In genomic region chr2:153405196-153405595, GRCh38 we compare ENCODE assay signal across 15 cellular contexts.
"Had no signal": no experiment of that assay in that cellular context is flagged by ENCODE, and none has a peak within 500 bp of the region (broad histone marks: within the 10 kb centered on the region; RNA-seq: fewer than 3 reads in every experiment).

No MANE protein-coding gene starts in this region.

- H3K27ac ChIP-seq: ascending aorta, lower lobe of right lung, psoas muscle, sigmoid colon, thoracic aorta had no signal

- H3K27me3 ChIP-seq: ascending aorta, sigmoid colon had no signal

- H3K9me3 ChIP-seq: ascending aorta, lower lobe of right lung, psoas muscle, sigmoid colon, thoracic aorta had no signal

- H3K27ac Mint-ChIP-seq: activated naive CD4-positive, alpha-beta T cell treated with anti-CD3 and anti-CD28 coated beads for 36 hours; activated T-helper 17 cell treated with anti-CD3 and anti-CD28 coated beads, Interleukin-2, amount 50 U/mL, for 72 hours; mesothelial cell of epicardium; stimulated activated effector memory CD8-positive, alpha-beta T cell treated with anti-CD3 and anti-CD28 coated beads, Interleukin-12 subunit alpha, Interleukin-12 subunit beta, amount 100 ng/mL, for 72 hours had no signal

- ATAC-seq: activated T-helper 17 cell treated with anti-CD3 and anti-CD28 coated beads, Interleukin-2, amount 50 U/mL, for 72 hours; lower lobe of right lung; psoas muscle; stimulated activated effector memory CD8-positive, alpha-beta T cell treated with anti-CD3 and anti-CD28 coated beads, Interleukin-12 subunit alpha, Interleukin-12 subunit beta, amount 100 ng/mL, for 72 hours had no signal

- H3K4me3 Mint-ChIP-seq: activated naive CD4-positive, alpha-beta T cell treated with anti-CD3 and anti-CD28 coated beads for 36 hours; activated T-helper 17 cell treated with anti-CD3 and anti-CD28 coated beads, Interleukin-2, amount 50 U/mL, for 72 hours; stimulated activated effector memory CD8-positive, alpha-beta T cell treated with anti-CD3 and anti-CD28 coated beads, Interleukin-12 subunit alpha, Interleukin-12 subunit beta, amount 100 ng/mL, for 72 hours had no signal

- H3K36me3 ChIP-seq: ascending aorta, lower lobe of right lung, sigmoid colon, thoracic aorta had no signal

- DNase-seq: activated CD4-positive, alpha-beta T cell treated with anti-CD3 and anti-CD28 coated beads for 1 hour; activated CD4-positive, alpha-beta T cell treated with anti-CD3 and anti-CD28 coated beads, Interleukin-2, amount 50 U/mL, for 48 hours; activated naive CD4-positive, alpha-beta T cell treated with anti-CD3 and anti-CD28 coated beads for 36 hours; hippocampal formation; lower lobe of right lung; psoas muscle; sigmoid colon; stimulated activated CD4-positive, alpha-beta T cell treated with anti-CD3 and anti-CD28 coated beads, Interleukin-12 subunit alpha, Interleukin-12 subunit beta, amount 100 ng/mL, for 4 hours; stimulated activated CD4-positive, alpha-beta T cell treated with anti-CD3 and anti-CD28 coated beads, Interleukin-2, amount 100 ng/mL, for 24 hours; T-helper 9 cell had no signal

- H3K4me3 ChIP-seq: ascending aorta, lower lobe of right lung, psoas muscle, sigmoid colon, thoracic aorta had no signal

- H3K4me1 ChIP-seq: ascending aorta, lower lobe of right lung, psoas muscle, sigmoid colon had no signal

- H3K36me3 Mint-ChIP-seq: mesothelial cell of epicardium; stimulated activated effector memory CD8-positive, alpha-beta T cell treated with anti-CD3 and anti-CD28 coated beads, Interleukin-12 subunit alpha, Interleukin-12 subunit beta, amount 100 ng/mL, for 72 hours had no signal

- H3K9me3 Mint-ChIP-seq: activated naive CD4-positive, alpha-beta T cell treated with anti-CD3 and anti-CD28 coated beads for 36 hours; activated T-helper 17 cell treated with anti-CD3 and anti-CD28 coated beads, Interleukin-2, amount 50 U/mL, for 72 hours; mesothelial cell of epicardium; stimulated activated effector memory CD8-positive, alpha-beta T cell treated with anti-CD3 and anti-CD28 coated beads, Interleukin-12 subunit alpha, Interleukin-12 subunit beta, amount 100 ng/mL, for 72 hours had no signal

- H3K4me1 Mint-ChIP-seq: activated T-helper 17 cell treated with anti-CD3 and anti-CD28 coated beads, Interleukin-2, amount 50 U/mL, for 72 hours; stimulated activated effector memory CD8-positive, alpha-beta T cell treated with anti-CD3 and anti-CD28 coated beads, Interleukin-12 subunit alpha, Interleukin-12 subunit beta, amount 100 ng/mL, for 72 hours had no signal
